Comparison of ENCODE assay signal across 1 cellular context in genomic region chr5:176530406-176530982, GRCh38.
A peak's percentile ranks its signal among the peaks of the same experiment; 100 is the strongest.
TF ChIP-seq lines count a peak whose summit lies in the region.

No MANE protein-coding gene starts in this region.

TF ChIP-seq in K562, 482 proteins besides CTCF, POLR2A, EP300 and RAD21:
- TF ChIP-seq CBX2 (IDR thresholded peaks at IDR 0.05; ENCODE audit: insufficient read depth, low read length, poor library complexity, severe bottlenecking) (no peak), RBFOX2 (IDR thresholded peaks at IDR 0.05; ENCODE audit: low read depth, low read length) (0 out of 2 replicates have a peak, but pooled peaks have one; percentile 6)
